18 cellular contexts compared by ENCODE assay signal in the genomic region with DNA sequence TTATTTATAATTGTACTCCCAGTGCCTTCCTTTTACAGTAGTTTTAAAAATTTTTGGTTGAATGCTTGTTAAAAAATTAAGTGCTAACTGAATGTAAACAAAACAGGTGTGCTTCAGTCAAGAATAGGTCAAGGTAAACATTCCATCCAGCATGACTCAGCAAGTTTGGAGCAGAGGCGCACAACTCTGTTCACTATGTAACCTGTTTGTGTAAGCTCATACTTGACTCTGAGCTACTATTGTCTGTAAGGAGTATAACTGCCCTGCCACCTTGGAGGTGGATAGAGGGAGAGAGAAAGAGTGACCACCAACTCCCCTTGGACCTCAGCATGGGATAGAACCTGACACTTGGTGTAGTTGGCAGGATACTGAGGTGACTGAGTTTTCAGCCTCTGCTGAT.
"Had no signal": no experiment of that assay in that cellular context is flagged by ENCODE, and none has a peak within 500 bp of the region (broad histone marks: within the 10 kb centered on the region; RNA-seq: fewer than 3 reads in every experiment).

No MANE protein-coding gene starts in this region.

- H3K27me3 Mint-ChIP-seq: activated naive CD8-positive, alpha-beta T cell treated with anti-CD3 and anti-CD28 coated beads for 36 hours; stimulated activated naive CD8-positive, alpha-beta T cell treated with anti-CD3 and anti-CD28 coated beads, Interleukin-15, Interleukin-2, amounts not matched to agents 100 ng/mL and 50 ng/mL, for 24 hours had no signal

- H3K27ac ChIP-seq: brain microvascular endothelial cell, upper lobe of left lung had no signal

- H3K27me3 ChIP-seq: brain microvascular endothelial cell, upper lobe of left lung had no signal

- ATAC-seq: activated CD4-positive, CD25-positive, alpha-beta regulatory T cell treated with anti-CD3 and anti-CD28 coated beads, Interleukin-2, amount 50 U/mL, for 24 hours; left cardiac atrium had no signal

- H3K36me3 ChIP-seq: brain microvascular endothelial cell, upper lobe of left lung had no signal

- H3K4me1 Mint-ChIP-seq: activated naive CD8-positive, alpha-beta T cell treated with anti-CD3 and anti-CD28 coated beads for 36 hours; endodermal cell; immature natural killer cell; memory B cell; nephron had no signal

- H3K4me3 ChIP-seq: upper lobe of left lung had no signal

- H3K27ac Mint-ChIP-seq: activated naive CD8-positive, alpha-beta T cell treated with anti-CD3 and anti-CD28 coated beads for 36 hours; endodermal cell; immature natural killer cell; memory B cell; nephron; stimulated activated naive CD8-positive, alpha-beta T cell treated with anti-CD3 and anti-CD28 coated beads, Interleukin-15, Interleukin-2, amounts not matched to agents 100 ng/mL and 50 ng/mL, for 24 hours; T-helper 2 cell treated with Interferon-gamma antibody and Interleukin-4, amounts not matched to agents 5 μg/mL and 100 μg/mL, for 36 hours had no signal

- H3K36me3 Mint-ChIP-seq: activated naive CD8-positive, alpha-beta T cell treated with anti-CD3 and anti-CD28 coated beads for 36 hours; immature natural killer cell; memory B cell had no signal

- H3K4me1 ChIP-seq: upper lobe of left lung had no signal

- DNase-seq: activated CD4-positive, alpha-beta T cell treated with anti-CD3 and anti-CD28 coated beads, Interleukin-2, amount 50 U/mL, for 48 hours; activated gamma-delta T cell; activated naive CD8-positive, alpha-beta T cell treated with anti-CD3 and anti-CD28 coated beads for 36 hours; activated T-cell treated with anti-CD3 and anti-CD28 coated beads, Interleukin-2, amount 50 U/mL, for 48 hours; brain microvascular endothelial cell; dermis blood vessel endothelial cell; endodermal cell; hypothalamus; immature natural killer cell; left cardiac atrium; occipital lobe; stimulated activated CD4-positive, alpha-beta T cell treated with anti-CD3 and anti-CD28 coated beads, Interleukin-4, amount 100 ng/mL, for 1 hour; upper lobe of left lung had no signal

- H3K4me3 Mint-ChIP-seq: activated naive CD8-positive, alpha-beta T cell treated with anti-CD3 and anti-CD28 coated beads for 36 hours; endodermal cell; immature natural killer cell; memory B cell; nephron; stimulated activated naive CD8-positive, alpha-beta T cell treated with anti-CD3 and anti-CD28 coated beads, Interleukin-15, Interleukin-2, amounts not matched to agents 100 ng/mL and 50 ng/mL, for 24 hours; T-helper 2 cell treated with Interferon-gamma antibody and Interleukin-4, amounts not matched to agents 5 μg/mL and 100 μg/mL, for 36 hours had no signal
